In genomic region chr12:122895290-122895689, GRCh38 we compare ENCODE assay signal across 7 cellular contexts. TPM values are rescaled to one million over a fixed set of nuclear protein-coding genes. Genes with fewer than 3 reads are reported as not detected.
DNase-seq lines count a peak whose midpoint lies in the region; ATAC-seq, FAIRE-seq and TF ChIP-seq lines count a peak whose summit lies in the region.

No MANE protein-coding gene starts in this region.

- H3K4me1 ChIP-seq in ascending aorta: peaks cover 0 to 35% of the 10 kb centered on the region in 2 donors
- H3K4me1 ChIP-seq in kidney (ENCODE audit: control insufficient read depth in 1 of 2, insufficient read depth in 1 of 2, low read depth in 1 of 2, low read length in 2 of 2): peaks cover 23 to 36% of the 10 kb centered on the region in 2 donors

- H3K27me3 ChIP-seq in ascending aorta: no peaks in the 10 kb centered on the region

- TF ChIP-seq CTCF in ascending aorta (IDR thresholded peaks at IDR 0.05) (no peak), kidney (IDR thresholded peaks at IDR 0.05; ENCODE audit: borderline replicate concordance, extremely low read depth, insufficient read depth) (no peak)

- no peaks in the 10 kb centered on the region for H3K36me3 ChIP-seq in ascending aorta
- no peaks in the 10 kb centered on the region for H3K36me3 ChIP-seq in kidney (ENCODE audit: control insufficient read depth in 1 of 2, insufficient read depth in 2 of 2, low read length in 2 of 2)

- intact Hi-C loops in ascending aorta (cut with DNase I) (loop anchor here (5.0 kb wide), 2 partner anchors 43 to 72 kb away; partner anchors contain the start of gene ABCB9), kidney (cut with DNase I) (no loop called here)

- H3K27ac ChIP-seq in ascending aorta (peak overlapping the region; percentile 84 to 94), kidney (ENCODE audit: low read depth in 2 of 2, low read length in 2 of 2) (peak overlapping the region; percentile 79 to 92), substantia nigra (ENCODE audit: low read depth, low read length, poor library complexity, severe bottlenecking) (peak overlapping the region; percentile 80)

- peak overlapping the region; percentile 77 for H3K4me3 ChIP-seq in Jurkat, Clone E6-1 (ENCODE audit: low read length)
- H3K4me3 ChIP-seq in ascending aorta (peak overlapping the region; percentile 89 to 98), kidney (ENCODE audit: low read length in 2 of 2) (peak overlapping the region; percentile 84 to 95)

- no peaks in the 10 kb centered on the region for H3K9me3 ChIP-seq in ascending aorta
- H3K9me3 ChIP-seq in kidney (ENCODE audit: control insufficient read depth in 1 of 2, low read length in 2 of 2): no peaks in the 10 kb centered on the region

- no peak for FAIRE-seq in kidney (lab: Jason Lieb, UNC)

- in situ Hi-C loops in KBM-7 (cut with MboI; ENCODE audit: low pct_unique_long_range_greater_than_20kb, low sequenced_read_pairs): no loop called here

- H3K9ac ChIP-seq in kidney (ENCODE audit: low read length in 2 of 2): peak overlapping the region; percentile 99

- no peak for DNase-seq in Jurkat, Clone E6-1 (ENCODE audit: low read depth, low spot score)
- DNase-seq in ascending aorta (ENCODE audit: low spot score in 2 of 2): no peak
- DNase-seq in kidney: no peak
- DNase-seq in substantia nigra (lab: John Stamatoyannopoulos, UW): peak in 1 of 49 donors; percentile 23
- DNase-seq in HPDE6-E6E7 (ENCODE audit: extremely low spot score): no peak
- no peak for DNase-seq in KBM-7

- ATAC-seq in GM18907 (IDR thresholded peaks at IDR 0.05; ENCODE audit: unreplicated experiment): no peak

RNA-seq across cellular contexts. Expression of gene VPS37B, which starts 0.6 kb away (rescaled TPM):
- 28.2 TPM for polyA plus RNA-seq in Jurkat, Clone E6-1 (2012; ENCODE audit: insufficient read depth, insufficient read length)
- 31.8 TPM for total RNA-seq in ascending aorta
- total RNA-seq in kidney: 47.8 TPM
- 21.4 TPM for polyA plus RNA-seq in kidney (ENCODE audit: insufficient read depth, low read depth, low replicate concordance)
